17 cellular contexts compared by ENCODE assay signal in genomic region chr12:108750471-108751402, GRCh38. TPM values are rescaled to one million over a fixed set of nuclear protein-coding genes. Genes with fewer than 3 reads are reported as not detected.
A peak's percentile ranks its signal among the peaks of the same experiment; 100 is the strongest.
DNase-seq lines count a peak whose midpoint lies in the region; ATAC-seq, FAIRE-seq and TF ChIP-seq lines count a peak whose summit lies in the region.
"Had no signal": no experiment of that assay in that cellular context is flagged by ENCODE, and none has a peak within 500 bp of the region (broad histone marks: within the 10 kb centered on the region; RNA-seq: fewer than 3 reads in every experiment).

No MANE protein-coding gene starts in this region.

- H3K36me3 Mint-ChIP-seq in brain (no peaks in the 10 kb centered on the region), mesothelial cell of epicardium (no peaks in the 10 kb centered on the region)
- H3K36me3 Mint-ChIP-seq: activated CD8-positive, alpha-beta memory T cell treated with anti-CD3 and anti-CD28 coated beads, Interleukin-2, amount 10 ng/mL, durations not matched to agents 7 days and 5 days; CD8-positive, alpha-beta memory T cell; stimulated activated naive B cell treated with anti-CD40 and anti-IgM and Interleukin-4, amounts not matched to agents 10 μg/mL and 1 μg/mL and 100 μg/mL, for 72 hours had no signal

- ATAC-seq in Right ventricle myocardium inferior: peak; percentile 33
- ATAC-seq: activated CD8-positive, alpha-beta memory T cell treated with anti-CD3 and anti-CD28 coated beads, Interleukin-2, amount 10 ng/mL, durations not matched to agents 7 days and 5 days; gastrocnemius medialis; stimulated activated naive B cell treated with anti-CD40 and anti-IgM and Interleukin-4, amounts not matched to agents 10 μg/mL and 1 μg/mL and 100 μg/mL, for 72 hours had no signal

- H3K9me3 Mint-ChIP-seq in brain: peaks cover 2 to 6% (median 3%) of the 10 kb centered on the region in 5 experiments
- H3K9me3 Mint-ChIP-seq in mesothelial cell of epicardium: peaks cover 6% of the 10 kb centered on the region
- H3K9me3 Mint-ChIP-seq: CD8-positive, alpha-beta memory T cell; stimulated activated naive B cell treated with anti-CD40 and anti-IgM and Interleukin-4, amounts not matched to agents 10 μg/mL and 1 μg/mL and 100 μg/mL, for 72 hours; T-helper 1 cell treated with Interleukin-12 subunit alpha and Interleukin-12 subunit beta and Interleukin-4 antibody, amounts not matched to agents 30 μg/mL and 1 μg/mL, for 36 hours had no signal

- intact Hi-C loops in Right ventricle myocardium inferior (cut with DNase I): no loop called here
- intact Hi-C loops in cardiac septum (cut with DNase I): no loop called here

- H3K4me1 Mint-ChIP-seq in brain (peaks cover 35% of the 10 kb centered on the region), mesothelial cell of epicardium (peaks cover 5% of the 10 kb centered on the region)
- H3K4me1 Mint-ChIP-seq: activated CD8-positive, alpha-beta memory T cell treated with anti-CD3 and anti-CD28 coated beads, Interleukin-2, amount 10 ng/mL, durations not matched to agents 7 days and 5 days; CD8-positive, alpha-beta memory T cell; stimulated activated naive B cell treated with anti-CD40 and anti-IgM and Interleukin-4, amounts not matched to agents 10 μg/mL and 1 μg/mL and 100 μg/mL, for 72 hours had no signal

- no peak for DNase-seq in Right ventricle myocardium inferior (ENCODE audit: missing footprints)
- DNase-seq in cardiac septum (ENCODE audit: low spot score): no peak
- no peak for DNase-seq in mesothelial cell of epicardium (ENCODE audit: low spot score in 2 of 2, unreplicated experiment in 2 of 2)
- no peak for DNase-seq in NOMO-1 treated with DMSO at 0.1 percent for 48 hours (lab: John Stamatoyannopoulos, UW; ENCODE audit: unreplicated experiment)
- no peak for DNase-seq in urothelium cell line (ENCODE audit: low spot score)
- no peak for DNase-seq in D721Med (ENCODE audit: insufficient read length, low spot score)
- no peak for DNase-seq in KBM-7
- DNase-seq: activated CD8-positive, alpha-beta memory T cell treated with anti-CD3 and anti-CD28 coated beads, Interleukin-2, amount 10 ng/mL, durations not matched to agents 7 days and 5 days; activated naive CD4-positive, alpha-beta T cell treated with anti-CD3 and anti-CD28 coated beads for 36 hours; CD8-positive, alpha-beta memory T cell; effector memory CD4-positive, alpha-beta T cell; gastrocnemius medialis; NCI-H1105 treated with DMSO at 0.1 percent for 48 hours; NCI-H510A; stimulated activated naive B cell treated with anti-CD40 and anti-IgM and Interleukin-4, amounts not matched to agents 10 μg/mL and 1 μg/mL and 100 μg/mL, for 72 hours had no signal

- TF ChIP-seq CTCF in brain (conservative IDR thresholded peaks at IDR 0.05) (no peak), mesothelial cell of epicardium (IDR thresholded peaks at IDR 0.05; ENCODE audit: unreplicated experiment) (no peak), D721Med (IDR thresholded peaks at IDR 0.05; ENCODE audit: insufficient read depth, missing control alignments) (no peak)

- H3K4me3 Mint-ChIP-seq in brain (peak overlapping the region in 2 of 5 experiments; percentile 52 to 65), mesothelial cell of epicardium (no peak overlapping the region)
- H3K4me3 Mint-ChIP-seq: activated CD8-positive, alpha-beta memory T cell treated with anti-CD3 and anti-CD28 coated beads, Interleukin-2, amount 10 ng/mL, durations not matched to agents 7 days and 5 days; activated naive CD4-positive, alpha-beta T cell treated with anti-CD3 and anti-CD28 coated beads for 36 hours; CD8-positive, alpha-beta memory T cell; stimulated activated naive B cell treated with anti-CD40 and anti-IgM and Interleukin-4, amounts not matched to agents 10 μg/mL and 1 μg/mL and 100 μg/mL, for 72 hours; T-helper 1 cell treated with Interleukin-12 subunit alpha and Interleukin-12 subunit beta and Interleukin-4 antibody, amounts not matched to agents 30 μg/mL and 1 μg/mL, for 36 hours had no signal

- in situ Hi-C loops in KBM-7 (cut with MboI; ENCODE audit: low pct_unique_long_range_greater_than_20kb, low sequenced_read_pairs): no loop called here

- H3K27me3 Mint-ChIP-seq in brain (no peaks in the 10 kb centered on the region), mesothelial cell of epicardium (ENCODE audit: low read depth) (no peaks in the 10 kb centered on the region)
- H3K27me3 Mint-ChIP-seq: activated CD8-positive, alpha-beta memory T cell treated with anti-CD3 and anti-CD28 coated beads, Interleukin-2, amount 10 ng/mL, durations not matched to agents 7 days and 5 days; stimulated activated naive B cell treated with anti-CD40 and anti-IgM and Interleukin-4, amounts not matched to agents 10 μg/mL and 1 μg/mL and 100 μg/mL, for 72 hours had no signal

- FAIRE-seq in urothelium cell line (lab: Jason Lieb, UNC) (no peak), D721Med (lab: Jason Lieb, UNC) (no peak)

- H3K27ac Mint-ChIP-seq in brain (peak overlapping the region; percentile 79 to 96 (median 94)), mesothelial cell of epicardium (peak overlapping the region; percentile 59)
- H3K27ac Mint-ChIP-seq: activated CD8-positive, alpha-beta memory T cell treated with anti-CD3 and anti-CD28 coated beads, Interleukin-2, amount 10 ng/mL, durations not matched to agents 7 days and 5 days; activated naive CD4-positive, alpha-beta T cell treated with anti-CD3 and anti-CD28 coated beads for 36 hours; CD8-positive, alpha-beta memory T cell; stimulated activated naive B cell treated with anti-CD40 and anti-IgM and Interleukin-4, amounts not matched to agents 10 μg/mL and 1 μg/mL and 100 μg/mL, for 72 hours; T-helper 1 cell treated with Interleukin-12 subunit alpha and Interleukin-12 subunit beta and Interleukin-4 antibody, amounts not matched to agents 30 μg/mL and 1 μg/mL, for 36 hours had no signal

RNA-seq across cellular contexts. Expression of gene CORO1C, which starts 19.4 kb away (rescaled TPM):
- total RNA-seq in Right ventricle myocardium inferior (76.4 TPM), cardiac septum (74.7 TPM), mesothelial cell of epicardium (61.8 to 65.3 TPM (median 64.8 TPM) in 3 replicates)
- polyA plus RNA-seq in brain (ENCODE audit: insufficient read depth, low read depth, low replicate concordance): 78.9 TPM
